ENCODE assay signal across 16 cellular contexts in the genomic region with DNA sequence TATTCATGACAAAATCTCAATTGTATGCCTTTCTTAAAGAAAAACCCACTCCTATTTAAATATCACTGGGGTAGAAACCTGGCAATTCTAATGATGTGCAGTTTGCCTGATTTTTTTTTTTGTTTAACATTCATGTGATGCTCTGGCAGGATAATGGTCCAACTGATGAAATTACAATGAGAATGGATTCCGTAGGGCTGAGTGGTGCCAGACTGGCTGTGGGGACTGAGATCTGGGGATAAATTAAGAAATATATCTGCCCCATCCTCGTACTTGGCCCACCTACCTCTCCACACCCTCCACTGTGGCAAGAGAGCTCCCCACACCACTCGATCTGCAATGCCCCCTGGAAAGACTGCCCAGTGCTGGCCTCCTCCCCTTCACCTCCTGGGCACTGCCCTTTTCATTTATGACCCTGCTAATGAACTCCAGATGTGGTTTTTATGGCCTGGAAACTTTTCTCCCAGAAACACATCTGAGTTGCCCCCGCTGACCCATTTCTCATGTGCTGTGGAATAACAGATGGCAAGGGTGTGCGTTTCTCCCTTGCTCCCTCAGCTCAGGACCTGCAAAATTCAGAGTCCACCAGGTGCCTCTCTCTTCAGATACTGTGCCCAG.
"Had no signal": no experiment of that assay in that cellular context is flagged by ENCODE, and none has a peak within 500 bp of the region (broad histone marks: within the 10 kb centered on the region; RNA-seq: fewer than 3 reads in every experiment).

No MANE protein-coding gene starts in this region.

- H3K27ac Mint-ChIP-seq: activated naive CD4-positive, alpha-beta T cell treated with anti-CD3 and anti-CD28 coated beads, Interleukin-2, amount 10 ng/mL, durations not matched to agents 7 days and 5 days; stimulated activated naive B cell treated with anti-CD40 and anti-IgM and Interleukin-4, amounts not matched to agents 10 μg/mL and 1 μg/mL and 100 μg/mL, for 72 hours had no signal

- ATAC-seq: activated CD4-positive, CD25-positive, alpha-beta regulatory T cell treated with anti-CD3 and anti-CD28 coated beads, Interleukin-2, amount 50 U/mL, for 24 hours; naive thymus-derived CD8-positive, alpha-beta T cell; stimulated activated naive B cell treated with anti-CD40 and anti-IgM and Interleukin-4, amounts not matched to agents 10 μg/mL and 1 μg/mL and 100 μg/mL, for 72 hours had no signal

- H3K4me3 ChIP-seq: adrenal gland, left ventricle myocardium inferior, tibial artery had no signal

- H3K9me3 ChIP-seq: adrenal gland, left ventricle myocardium inferior, neutrophil, tibial artery had no signal

- H3K27me3 ChIP-seq: adrenal gland, neutrophil, tibial artery had no signal

- H3K4me1 ChIP-seq: adrenal gland, left ventricle myocardium inferior, tibial artery had no signal

- DNase-seq: activated CD4-positive, alpha-beta T cell treated with anti-CD3 and anti-CD28 coated beads, Interleukin-2, amount 50 U/mL, for 4 hours; activated naive CD4-positive, alpha-beta T cell treated with anti-CD3 and anti-CD28 coated beads, Interleukin-2, amount 10 ng/mL, durations not matched to agents 7 days and 5 days; activated T-cell treated with anti-CD3 and anti-CD28 coated beads for 4 hours; adrenal gland; hippocampal formation; left ventricle myocardium inferior; mesenchymal stem cell; naive thymus-derived CD8-positive, alpha-beta T cell; posterior cingulate gyrus; retina; stimulated activated CD4-positive, alpha-beta T cell treated with anti-CD3 and anti-CD28 coated beads, Interleukin-2, amount 100 ng/mL, for 48 hours; stimulated activated naive B cell treated with anti-CD40 and anti-IgM and Interleukin-4, amounts not matched to agents 10 μg/mL and 1 μg/mL and 100 μg/mL, for 72 hours; T1000; tibial artery had no signal

- H3K4me1 Mint-ChIP-seq: activated naive CD4-positive, alpha-beta T cell treated with anti-CD3 and anti-CD28 coated beads, Interleukin-2, amount 10 ng/mL, durations not matched to agents 7 days and 5 days; stimulated activated naive B cell treated with anti-CD40 and anti-IgM and Interleukin-4, amounts not matched to agents 10 μg/mL and 1 μg/mL and 100 μg/mL, for 72 hours had no signal

- H3K27me3 Mint-ChIP-seq: activated naive CD4-positive, alpha-beta T cell treated with anti-CD3 and anti-CD28 coated beads, Interleukin-2, amount 10 ng/mL, durations not matched to agents 7 days and 5 days; naive thymus-derived CD8-positive, alpha-beta T cell; stimulated activated naive B cell treated with anti-CD40 and anti-IgM and Interleukin-4, amounts not matched to agents 10 μg/mL and 1 μg/mL and 100 μg/mL, for 72 hours had no signal

- H3K4me3 Mint-ChIP-seq: activated naive CD4-positive, alpha-beta T cell treated with anti-CD3 and anti-CD28 coated beads, Interleukin-2, amount 10 ng/mL, durations not matched to agents 7 days and 5 days; naive thymus-derived CD8-positive, alpha-beta T cell; stimulated activated naive B cell treated with anti-CD40 and anti-IgM and Interleukin-4, amounts not matched to agents 10 μg/mL and 1 μg/mL and 100 μg/mL, for 72 hours had no signal

- H3K9me3 Mint-ChIP-seq: activated naive CD4-positive, alpha-beta T cell treated with anti-CD3 and anti-CD28 coated beads, Interleukin-2, amount 10 ng/mL, durations not matched to agents 7 days and 5 days; naive thymus-derived CD8-positive, alpha-beta T cell had no signal
